8 cellular contexts compared by ENCODE assay signal in the genomic region with DNA sequence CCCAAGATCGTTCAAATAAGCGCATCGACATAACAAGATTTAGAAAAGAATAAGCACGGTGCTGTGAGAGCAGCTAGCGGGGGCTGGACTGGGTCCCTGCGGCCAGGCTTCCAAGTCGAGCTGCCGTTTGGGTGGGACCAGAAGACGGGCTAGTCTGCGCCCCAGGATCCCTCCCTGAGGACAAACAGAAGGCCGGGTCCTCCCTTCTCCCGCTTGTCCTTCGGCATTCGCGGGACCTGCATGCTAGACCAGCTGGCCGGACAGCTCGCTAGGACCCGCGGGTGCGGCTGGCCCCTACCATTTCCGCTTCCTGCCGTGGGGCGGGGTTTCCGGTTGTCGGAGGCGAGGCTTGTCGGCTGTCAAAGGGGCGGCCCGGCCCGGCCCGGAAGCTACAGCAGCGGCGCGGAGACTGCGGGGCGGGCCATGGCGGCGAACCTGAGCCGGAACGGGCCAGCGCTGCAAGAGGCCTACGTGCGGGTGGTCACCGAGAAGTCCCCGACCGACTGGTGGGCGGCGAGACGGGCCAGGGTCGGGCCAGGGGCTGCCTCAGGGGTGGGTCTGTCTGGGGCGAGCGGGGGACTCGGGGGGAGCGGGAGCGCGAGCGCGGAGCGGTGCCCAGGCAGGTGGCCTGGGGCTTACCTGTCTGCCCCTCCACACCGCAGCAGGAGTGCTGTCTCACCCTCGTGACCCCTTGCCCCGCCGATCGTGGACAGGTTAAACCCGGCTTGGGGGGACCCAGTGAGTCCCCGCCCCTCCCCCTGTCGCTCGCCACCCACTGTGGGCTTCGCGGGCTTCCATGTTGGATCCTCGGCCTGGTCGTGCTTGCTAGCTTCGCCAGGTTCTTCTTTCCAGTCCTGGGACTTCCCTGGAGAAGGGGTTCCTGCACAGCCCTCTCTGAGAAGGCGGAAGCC. TPM values are rescaled to one million over a fixed set of nuclear protein-coding genes. Genes with fewer than 3 reads are reported as not detected.
DNase-seq lines count a peak whose midpoint lies in the region; ATAC-seq and TF ChIP-seq lines count a peak whose summit lies in the region.

A gene (plus strand): TSS at position 388 of the 911 bp plus-strand sequence. CDS start 36 bp downstream, at position 424.

- ATAC-seq in HG02610 (IDR thresholded peaks at IDR 0.05; ENCODE audit: unreplicated experiment) (peak; percentile 76), heart right ventricle (peak; percentile 90 to 96 (median 95)), upper lobe of right lung (peak; percentile 91)

- H3K27ac ChIP-seq in heart right ventricle, result peak within 1 kb of the TSS; percentile 76 to 99 (median 93)
- H3K27ac ChIP-seq in upper lobe of right lung, result peak within 1 kb of the TSS; percentile 96

- H3K27ac Mint-ChIP-seq in progenitor cell of endocrine pancreas, result peak within 1 kb of the TSS; percentile 93

- peaks cover 20% of the 10 kb centered on the region for H3K4me1 Mint-ChIP-seq in progenitor cell of endocrine pancreas (ENCODE audit: low read depth)

- H3K27me3 ChIP-seq in heart right ventricle (no peaks in the 10 kb centered on the region), upper lobe of right lung (no peaks in the 10 kb centered on the region)

- TF ChIP-seq CTCF in GM12864 (IDR thresholded peaks at IDR 0.05; ENCODE audit: low read depth, low read length, missing control alignments) (no peak), heart right ventricle (IDR thresholded peaks at IDR 0.05) (no peak), progenitor cell of endocrine pancreas (IDR thresholded peaks at IDR 0.05; ENCODE audit: unreplicated experiment) (no peak), upper lobe of right lung (IDR thresholded peaks at IDR 0.05) (no peak)

- no peaks in the 10 kb centered on the region for H3K9me3 Mint-ChIP-seq in progenitor cell of endocrine pancreas (ENCODE audit: low read depth)

- no peaks in the 10 kb centered on the region for H3K27me3 Mint-ChIP-seq in progenitor cell of endocrine pancreas

- H3K4me3 ChIP-seq in GM12864 (ENCODE audit: low read depth, low read length) (peak within 1 kb of the TSS; percentile 89), heart right ventricle (peak within 1 kb of the TSS; percentile 75 to 99 (median 91)), upper lobe of right lung (peak within 1 kb of the TSS; percentile 95)

- intact Hi-C loops in heart right ventricle (cut with DNase I) (loop anchor here in 1 of 10 donors (5.0 kb wide), 1 partner anchor 38 kb away; a partner anchor contains a TSS), upper lobe of right lung (cut with DNase I) (no loop called here)

- H3K36me3 Mint-ChIP-seq in progenitor cell of endocrine pancreas (ENCODE audit: insufficient read depth), result peaks cover 1% of the 10 kb centered on the region

- H3K4me1 ChIP-seq in heart right ventricle (peaks cover 6 to 57% (median 36%) of the 10 kb centered on the region in 9 donors), upper lobe of right lung (peaks cover 29% of the 10 kb centered on the region)

- DNase-seq in GM12864 (ENCODE audit: low read depth) (peak; percentile 52), NCI-H1105 (lab: John Stamatoyannopoulos, UW) (peak; percentile 73), T-helper 1 cell (peak; percentile 74 to 89 (median 84)), amniotic epithelial cell (ENCODE audit: low read depth) (peak; percentile 74), heart right ventricle (peak; percentile 96 to 97), progenitor cell of endocrine pancreas (ENCODE audit: low spot score, unreplicated experiment) (peak; percentile 86), upper lobe of right lung (peak; percentile 98)

- no peaks in the 10 kb centered on the region for H3K9me3 ChIP-seq in heart right ventricle
- no peaks in the 10 kb centered on the region for H3K9me3 ChIP-seq in upper lobe of right lung

- H3K36me3 ChIP-seq in heart right ventricle (peaks cover 0 to 31% (median 0%) of the 10 kb centered on the region in 9 donors), upper lobe of right lung (peaks cover 17% of the 10 kb centered on the region)

- WGBS in heart right ventricle, 2 donors, result 0% methylated on average over 70 to 74 of the region's 74 CpGs

- H3K4me3 Mint-ChIP-seq in progenitor cell of endocrine pancreas (ENCODE audit: low read depth), result peak within 1 kb of the TSS; percentile 85

RNA-seq across cellular contexts. Expression of the gene that starts here (rescaled TPM):
- 10 to 100 TPM; 26.0 to 59.0 (median 35.4) TPM for total RNA-seq in heart right ventricle
- polyA plus RNA-seq in heart right ventricle, result 10 to 100 TPM; 34.8 to 74.3 TPM
- total RNA-seq in progenitor cell of endocrine pancreas, result 68.0 and 68.3 TPM in 2 replicates
- total RNA-seq in upper lobe of right lung, result 93.7 TPM

Comparison
In these comparisons a context has a peak if more than half of its experiments do, and no peak if none do; other contexts are left out.
1. Peak in every context shown above with its lines: DNase-seq, ATAC-seq, H3K4me3 ChIP-seq and H3K27ac ChIP-seq.